1 cellular context compared by ENCODE assay signal in the genomic region with DNA sequence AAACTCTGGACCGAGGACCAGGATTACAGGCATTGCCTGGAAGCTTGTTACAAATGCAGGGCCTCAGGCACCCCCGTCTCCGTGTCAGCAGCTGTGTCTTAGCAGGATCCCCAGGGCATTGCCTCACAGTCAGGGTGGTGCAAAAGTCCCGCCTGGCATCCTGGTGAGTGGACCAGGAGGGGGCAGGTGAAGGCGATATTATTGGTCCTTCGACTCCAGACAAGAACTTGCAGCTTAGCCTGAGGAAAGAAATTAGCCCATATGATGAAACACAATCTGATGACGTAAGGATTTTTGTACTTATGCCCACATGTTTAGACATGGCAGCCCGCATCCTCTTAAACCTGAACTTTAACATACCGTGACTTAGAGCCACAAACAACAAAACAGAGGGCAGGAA.
TF ChIP-seq lines count a peak whose summit lies in the region.

No MANE protein-coding gene starts in this region.

TF ChIP-seq in GM12878, 131 proteins besides CTCF, POLR2A, EP300 and RAD21:
- TF ChIP-seq CBFB (IDR thresholded peaks at IDR 0.05; ENCODE audit: low read depth) (no peak), HCFC1 (IDR thresholded peaks at IDR 0.05; ENCODE audit: low read length) (no peak), NRF1 (conservative IDR thresholded peaks at IDR 0.05; ENCODE audit: low read depth, low read length) (no peak), RB1 (IDR thresholded peaks at IDR 0.05; ENCODE audit: borderline replicate concordance) (no peak), ESRRA (IDR thresholded peaks at IDR 0.05; ENCODE audit: low read length) (no peak), RCOR1 (conservative IDR thresholded peaks at IDR 0.05; ENCODE audit: low read depth, low read length) (no peak), ATF7 (IDR thresholded peaks at IDR 0.05; ENCODE audit: low read depth) (no peak), BCL11A (IDR thresholded peaks at IDR 0.05; ENCODE audit: low read depth, low read length) (no peak), TCF7 (IDR thresholded peaks at IDR 0.05; ENCODE audit: borderline replicate concordance) (no peak), HDAC2 (IDR thresholded peaks at IDR 0.05) (no peak), SMARCA5 (IDR thresholded peaks at IDR 0.05) (no peak)
- TF ChIP-seq, protein P1, sequence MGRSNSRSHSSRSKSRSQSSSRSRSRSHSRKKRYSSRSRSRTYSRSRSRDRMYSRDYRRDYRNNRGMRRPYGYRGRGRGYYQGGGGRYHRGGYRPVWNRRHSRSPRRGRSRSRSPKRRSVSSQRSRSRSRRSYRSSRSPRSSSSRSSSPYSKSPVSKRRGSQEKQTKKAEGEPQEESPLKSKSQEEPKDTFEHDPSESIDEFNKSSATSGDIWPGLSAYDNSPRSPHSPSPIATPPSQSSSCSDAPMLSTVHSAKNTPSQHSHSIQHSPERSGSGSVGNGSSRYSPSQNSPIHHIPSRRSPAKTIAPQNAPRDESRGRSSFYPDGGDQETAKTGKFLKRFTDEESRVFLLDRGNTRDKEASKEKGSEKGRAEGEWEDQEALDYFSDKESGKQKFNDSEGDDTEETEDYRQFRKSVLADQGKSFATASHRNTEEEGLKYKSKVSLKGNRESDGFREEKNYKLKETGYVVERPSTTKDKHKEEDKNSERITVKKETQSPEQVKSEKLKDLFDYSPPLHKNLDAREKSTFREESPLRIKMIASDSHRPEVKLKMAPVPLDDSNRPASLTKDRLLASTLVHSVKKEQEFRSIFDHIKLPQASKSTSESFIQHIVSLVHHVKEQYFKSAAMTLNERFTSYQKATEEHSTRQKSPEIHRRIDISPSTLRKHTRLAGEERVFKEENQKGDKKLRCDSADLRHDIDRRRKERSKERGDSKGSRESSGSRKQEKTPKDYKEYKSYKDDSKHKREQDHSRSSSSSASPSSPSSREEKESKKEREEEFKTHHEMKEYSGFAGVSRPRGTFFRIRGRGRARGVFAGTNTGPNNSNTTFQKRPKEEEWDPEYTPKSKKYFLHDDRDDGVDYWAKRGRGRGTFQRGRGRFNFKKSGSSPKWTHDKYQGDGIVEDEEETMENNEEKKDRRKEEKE (IDR thresholded peaks at IDR 0.05): no peak
- TF ChIP-seq, protein P2, sequence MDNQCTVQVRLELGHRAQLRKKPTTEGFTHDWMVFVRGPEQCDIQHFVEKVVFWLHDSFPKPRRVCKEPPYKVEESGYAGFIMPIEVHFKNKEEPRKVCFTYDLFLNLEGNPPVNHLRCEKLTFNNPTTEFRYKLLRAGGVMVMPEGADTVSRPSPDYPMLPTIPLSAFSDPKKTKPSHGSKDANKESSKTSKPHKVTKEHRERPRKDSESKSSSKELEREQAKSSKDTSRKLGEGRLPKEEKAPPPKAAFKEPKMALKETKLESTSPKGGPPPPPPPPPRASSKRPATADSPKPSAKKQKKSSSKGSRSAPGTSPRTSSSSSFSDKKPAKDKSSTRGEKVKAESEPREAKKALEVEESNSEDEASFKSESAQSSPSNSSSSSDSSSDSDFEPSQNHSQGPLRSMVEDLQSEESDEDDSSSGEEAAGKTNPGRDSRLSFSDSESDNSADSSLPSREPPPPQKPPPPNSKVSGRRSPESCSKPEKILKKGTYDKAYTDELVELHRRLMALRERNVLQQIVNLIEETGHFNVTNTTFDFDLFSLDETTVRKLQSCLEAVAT (IDR thresholded peaks at IDR 0.05): no peak
- TF ChIP-seq, protein P3, sequence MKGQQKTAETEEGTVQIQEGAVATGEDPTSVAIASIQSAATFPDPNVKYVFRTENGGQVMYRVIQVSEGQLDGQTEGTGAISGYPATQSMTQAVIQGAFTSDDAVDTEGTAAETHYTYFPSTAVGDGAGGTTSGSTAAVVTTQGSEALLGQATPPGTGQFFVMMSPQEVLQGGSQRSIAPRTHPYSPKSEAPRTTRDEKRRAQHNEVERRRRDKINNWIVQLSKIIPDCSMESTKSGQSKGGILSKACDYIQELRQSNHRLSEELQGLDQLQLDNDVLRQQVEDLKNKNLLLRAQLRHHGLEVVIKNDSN (IDR thresholded peaks at IDR 0.05; ENCODE audit: borderline replicate concordance, extremely low read length, insufficient read depth, low read depth, low read length): no peak
- TF ChIP-seq, protein P4, sequence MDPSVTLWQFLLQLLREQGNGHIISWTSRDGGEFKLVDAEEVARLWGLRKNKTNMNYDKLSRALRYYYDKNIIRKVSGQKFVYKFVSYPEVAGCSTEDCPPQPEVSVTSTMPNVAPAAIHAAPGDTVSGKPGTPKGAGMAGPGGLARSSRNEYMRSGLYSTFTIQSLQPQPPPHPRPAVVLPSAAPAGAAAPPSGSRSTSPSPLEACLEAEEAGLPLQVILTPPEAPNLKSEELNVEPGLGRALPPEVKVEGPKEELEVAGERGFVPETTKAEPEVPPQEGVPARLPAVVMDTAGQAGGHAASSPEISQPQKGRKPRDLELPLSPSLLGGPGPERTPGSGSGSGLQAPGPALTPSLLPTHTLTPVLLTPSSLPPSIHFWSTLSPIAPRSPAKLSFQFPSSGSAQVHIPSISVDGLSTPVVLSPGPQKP (IDR thresholded peaks at IDR 0.05; ENCODE audit: low read depth, low read length): no peak
- TF ChIP-seq, protein P5, sequence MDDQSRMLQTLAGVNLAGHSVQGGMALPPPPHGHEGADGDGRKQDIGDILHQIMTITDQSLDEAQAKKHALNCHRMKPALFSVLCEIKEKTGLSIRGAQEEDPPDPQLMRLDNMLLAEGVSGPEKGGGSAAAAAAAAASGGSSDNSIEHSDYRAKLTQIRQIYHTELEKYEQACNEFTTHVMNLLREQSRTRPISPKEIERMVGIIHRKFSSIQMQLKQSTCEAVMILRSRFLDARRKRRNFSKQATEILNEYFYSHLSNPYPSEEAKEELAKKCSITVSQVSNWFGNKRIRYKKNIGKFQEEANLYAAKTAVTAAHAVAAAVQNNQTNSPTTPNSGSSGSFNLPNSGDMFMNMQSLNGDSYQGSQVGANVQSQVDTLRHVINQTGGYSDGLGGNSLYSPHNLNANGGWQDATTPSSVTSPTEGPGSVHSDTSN (IDR thresholded peaks at IDR 0.05; ENCODE audit: insufficient replicate concordance, low read depth, low read length): no peak
- TF ChIP-seq, protein P6, sequence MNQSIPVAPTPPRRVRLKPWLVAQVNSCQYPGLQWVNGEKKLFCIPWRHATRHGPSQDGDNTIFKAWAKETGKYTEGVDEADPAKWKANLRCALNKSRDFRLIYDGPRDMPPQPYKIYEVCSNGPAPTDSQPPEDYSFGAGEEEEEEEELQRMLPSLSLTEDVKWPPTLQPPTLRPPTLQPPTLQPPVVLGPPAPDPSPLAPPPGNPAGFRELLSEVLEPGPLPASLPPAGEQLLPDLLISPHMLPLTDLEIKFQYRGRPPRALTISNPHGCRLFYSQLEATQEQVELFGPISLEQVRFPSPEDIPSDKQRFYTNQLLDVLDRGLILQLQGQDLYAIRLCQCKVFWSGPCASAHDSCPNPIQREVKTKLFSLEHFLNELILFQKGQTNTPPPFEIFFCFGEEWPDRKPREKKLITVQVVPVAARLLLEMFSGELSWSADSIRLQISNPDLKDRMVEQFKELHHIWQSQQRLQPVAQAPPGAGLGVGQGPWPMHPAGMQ (IDR thresholded peaks at IDR 0.05; ENCODE audit: borderline replicate concordance): no peak
